Comparison of ENCODE assay signal across 8 cellular contexts in the genomic region with DNA sequence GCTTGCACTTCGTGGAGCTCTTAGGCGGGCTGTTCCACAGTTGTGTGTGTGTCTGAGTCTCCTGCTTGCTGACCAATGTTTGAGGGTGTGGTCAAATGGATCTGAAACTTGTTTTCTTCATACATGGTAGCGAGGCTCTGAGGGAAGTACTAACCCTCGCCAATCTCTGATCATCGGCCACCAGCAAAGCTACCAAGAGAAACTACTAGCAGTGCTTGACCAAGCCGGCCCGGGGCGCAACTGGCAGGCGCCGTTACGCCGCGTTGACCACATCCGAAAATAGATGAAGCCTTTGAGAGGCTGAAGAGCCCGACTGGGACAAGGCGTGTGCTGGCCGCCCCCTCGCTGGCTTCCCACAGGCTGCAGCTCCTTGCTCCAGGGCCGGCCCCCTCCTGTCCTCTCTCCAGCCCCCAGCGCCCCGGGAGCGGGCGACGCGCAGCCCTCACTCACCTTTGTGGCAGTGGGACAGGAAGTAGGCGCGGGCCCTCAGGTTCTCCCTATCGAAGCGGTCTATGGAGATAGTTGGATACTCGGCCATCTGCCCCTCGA. TPM values are rescaled to one million over a fixed set of nuclear protein-coding genes. Genes with fewer than 3 reads are reported as not detected.
DNase-seq lines count a peak whose midpoint lies in the region; ATAC-seq and TF ChIP-seq lines count a peak whose summit lies in the region.

No MANE protein-coding gene starts in this region.

- peak; percentile 54 to 84 (median 70) for ATAC-seq in heart right ventricle

- H3K4me1 Mint-ChIP-seq in activated naive CD8-positive, alpha-beta T cell (ENCODE audit: low read depth): peaks cover 49% of the 10 kb centered on the region
- peaks cover 13% of the 10 kb centered on the region for H3K4me1 Mint-ChIP-seq in progenitor cell of endocrine pancreas (ENCODE audit: low read depth)

- H3K27ac Mint-ChIP-seq in activated naive CD8-positive, alpha-beta T cell: peak overlapping the region; percentile 96
- peak overlapping the region; percentile 94 for H3K27ac Mint-ChIP-seq in progenitor cell of endocrine pancreas

- H3K9me3 ChIP-seq in heart right ventricle: no peaks in the 10 kb centered on the region

- H3K27me3 Mint-ChIP-seq in activated naive CD8-positive, alpha-beta T cell: no peaks in the 10 kb centered on the region
- H3K27me3 Mint-ChIP-seq in progenitor cell of endocrine pancreas: no peaks in the 10 kb centered on the region

- peak overlapping the region; percentile 93 for H3K4me3 Mint-ChIP-seq in activated naive CD8-positive, alpha-beta T cell
- peak overlapping the region; percentile 91 for H3K4me3 Mint-ChIP-seq in progenitor cell of endocrine pancreas (ENCODE audit: low read depth)

- intact Hi-C loops in heart right ventricle (cut with DNase I): loop anchor here in 7 of 10 donors (5.0 to 10.0 kb wide), 6 partner anchors 69 to 1609 kb away; partner anchors contain the start of genes RPP38 (in 4 of the 7), ACBD7 (in 1 of the 7), FAM171A1 (in 1 of the 7) and SEPHS1 (in 1 of the 7)

- WGBS in heart right ventricle, 2 donors: 0% methylated on average over 31 of the region's 31 CpGs

- no peaks in the 10 kb centered on the region for H3K9me3 Mint-ChIP-seq in activated naive CD8-positive, alpha-beta T cell (ENCODE audit: low read depth)
- no peaks in the 10 kb centered on the region for H3K9me3 Mint-ChIP-seq in progenitor cell of endocrine pancreas (ENCODE audit: low read depth)

- H3K4me3 ChIP-seq in heart right ventricle: peak overlapping the region; percentile 73 to 97 (median 78)

- no peaks in the 10 kb centered on the region for H3K27me3 ChIP-seq in heart right ventricle

- H3K4me1 ChIP-seq in heart right ventricle: peaks cover 0 to 40% (median 18%) of the 10 kb centered on the region in 9 donors

- H3K36me3 ChIP-seq in heart right ventricle: peaks cover 0 to 12% (median 0%) of the 10 kb centered on the region in 9 donors

- H3K27ac ChIP-seq in heart right ventricle: peak overlapping the region; percentile 27 to 95 (median 88)

- DNase-seq in SIG-M5 treated with dmso at 0.1 percent for 504 hours (lab: John Stamatoyannopoulos, UW; ENCODE audit: unreplicated experiment): peak; percentile 35
- DNase-seq in SIG-M5 (lab: John Stamatoyannopoulos, UW): no peak
- peak; percentile 13 for DNase-seq in H4 (ENCODE audit: low spot score)
- DNase-seq in LHCN-M2 (ENCODE audit: low read depth): peak; percentile 70
- peak in 1 of 2 donors; percentile 37 for DNase-seq in heart right ventricle
- no peak for DNase-seq in progenitor cell of endocrine pancreas (ENCODE audit: low spot score, unreplicated experiment)
- DNase-seq in middle frontal gyrus (ENCODE audit: extremely low spot score, low spot score): no peak

- H3K36me3 Mint-ChIP-seq in activated naive CD8-positive, alpha-beta T cell: peaks cover 2% of the 10 kb centered on the region
- H3K36me3 Mint-ChIP-seq in progenitor cell of endocrine pancreas (ENCODE audit: insufficient read depth): no peaks in the 10 kb centered on the region

- TF ChIP-seq CTCF in heart right ventricle (IDR thresholded peaks at IDR 0.05) (peak in 3 of 9 donors; percentile 15 to 33 (median 24)), progenitor cell of endocrine pancreas (IDR thresholded peaks at IDR 0.05; ENCODE audit: unreplicated experiment) (peak; percentile 22)

RNA-seq across cellular contexts. Expression of gene DCLRE1C, which starts 0.4 kb away (rescaled TPM):
- total RNA-seq in H4 (2014; rRNA removed; shearing (Covaris generic)): 3.5 and 6.6 TPM in 2 replicates
- 8.8 and 11.5 TPM in 2 replicates for total RNA-seq in LHCN-M2 (2014; rRNA removed)
- polyA plus RNA-seq in LHCN-M2 (2012): 3.0 TPM
- total RNA-seq in heart right ventricle: 1 to 10 TPM; 1.6 to 4.2 (median 3.8) TPM
- polyA plus RNA-seq in heart right ventricle: 1 to 10 TPM; 1.9 to 3.0 TPM
- 13.5 and 13.8 TPM in 2 replicates for total RNA-seq in progenitor cell of endocrine pancreas

RNA-seq across cellular contexts. Expression of gene MEIG1, which starts 5.7 kb away (rescaled TPM):
- total RNA-seq in H4 (2014; rRNA removed; shearing (Covaris generic)): 1.2 and 1.9 TPM in 2 replicates
- not detected in 2 replicates for total RNA-seq in LHCN-M2 (2014; rRNA removed)
- 0.72 TPM for polyA plus RNA-seq in LHCN-M2 (2012)
- total RNA-seq in heart right ventricle: under 1 TPM in 1 of 10 donors, not detected in 9; 0.53 TPM
- under 1 TPM in 1 of 2 donors, not detected in 1; 0.23 TPM for polyA plus RNA-seq in heart right ventricle
- total RNA-seq in progenitor cell of endocrine pancreas: 1.6 and 3.0 TPM in 2 replicates

Comparison
In these comparisons a context has a peak if more than half of its experiments do, and no peak if none do; other contexts are left out.
1. DNase-seq: peak in SIG-M5 treated with dmso at 0.1 percent for 504 hours (single experiment), H4 (single experiment) and LHCN-M2 (single experiment); none in SIG-M5 (single experiment), progenitor cell of endocrine pancreas (single experiment) and middle frontal gyrus (single experiment).